In genomic region chr11:71173709-71174108, GRCh38 we compare ENCODE assay signal across 18 cellular contexts.
A peak's percentile ranks its signal among the peaks of the same experiment; 100 is the strongest.
DNase-seq lines count a peak whose midpoint lies in the region; ATAC-seq, FAIRE-seq and TF ChIP-seq lines count a peak whose summit lies in the region.
"Had no signal": no experiment of that assay in that cellular context is flagged by ENCODE, and none has a peak within 500 bp of the region (broad histone marks: within the 10 kb centered on the region; RNA-seq: fewer than 3 reads in every experiment).

No MANE protein-coding gene starts in this region.

- H3K4me3 Mint-ChIP-seq in Calu3 (ENCODE audit: low read depth, unreplicated experiment) = no peak overlapping the region
- no peak overlapping the region for H3K4me3 Mint-ChIP-seq in progenitor cell of endocrine pancreas (ENCODE audit: low read depth)
- H3K4me3 Mint-ChIP-seq: B cell; CD8-positive, alpha-beta T cell had no signal

- TF ChIP-seq CTCF in Calu3 (IDR thresholded peaks at IDR 0.05; ENCODE audit: unreplicated experiment) = no peak
- no peak for TF ChIP-seq CTCF in bronchial epithelial cell (IDR thresholded peaks at IDR 0.05; ENCODE audit: insufficient read depth, low read length, severe bottlenecking)
- no peak for TF ChIP-seq CTCF in progenitor cell of endocrine pancreas (IDR thresholded peaks at IDR 0.05; ENCODE audit: unreplicated experiment)

- CTCF ChIA-PET in Calu3 (lab: Charles Lee) = no interaction called here

- H3K27ac Mint-ChIP-seq in Calu3 (ENCODE audit: unreplicated experiment) (peak overlapping the region; percentile 70), progenitor cell of endocrine pancreas (peak overlapping the region; percentile 62)
- H3K27ac Mint-ChIP-seq: B cell; CD8-positive, alpha-beta T cell had no signal

- H3K27me3 ChIP-seq in bronchial epithelial cell (ENCODE audit: control insufficient read depth, insufficient read depth, low read length) = no peaks in the 10 kb centered on the region
- H3K27me3 ChIP-seq: BLaER1 treated with 17β-estradiol and CSF1 and Interleukin-3, amounts not matched to agents 10 nM and 100 nM had no signal

- ATAC-seq in HG03175 (IDR thresholded peaks at IDR 0.05; ENCODE audit: unreplicated experiment) (no peak), HG03354 (IDR thresholded peaks at IDR 0.05; ENCODE audit: poor library complexity, severe bottlenecking, unreplicated experiment) (no peak)
- ATAC-seq: CD8-positive, alpha-beta T cell; GM12878 had no signal

- peaks cover 14% of the 10 kb centered on the region for H3K9me3 Mint-ChIP-seq in Calu3 (ENCODE audit: low read depth, unreplicated experiment)
- peaks cover 14% of the 10 kb centered on the region for H3K9me3 Mint-ChIP-seq in progenitor cell of endocrine pancreas (ENCODE audit: low read depth)
- H3K9me3 Mint-ChIP-seq: CD8-positive, alpha-beta T cell had no signal

- H3K4me1 Mint-ChIP-seq in Calu3 (ENCODE audit: low read depth, unreplicated experiment) = no peaks in the 10 kb centered on the region
- peaks cover 8% of the 10 kb centered on the region for H3K4me1 Mint-ChIP-seq in progenitor cell of endocrine pancreas (ENCODE audit: low read depth)
- H3K4me1 Mint-ChIP-seq: B cell had no signal

- BruUV-seq in Calu3 (replicated peaks; lab: Mats Ljungman, UMichigan) = no TSS peak

- FAIRE-seq in bronchial epithelial cell (lab: Jason Lieb, UNC) = peak; percentile 52
- FAIRE-seq: GM12878, GM19239 had no signal

- intact Hi-C loops in Calu3 (cut with micrococcal nuclease; ENCODE audit: unreplicated experiment) = no loop called here

- no peak for DNase-seq in Calu3
- no peak for DNase-seq in bronchial epithelial cell (ENCODE audit: low read depth)
- DNase-seq in islet precursor cell = peak; percentile 9
- DNase-seq in progenitor cell of endocrine pancreas (ENCODE audit: low spot score, unreplicated experiment) = no peak
- DNase-seq in SKM-1 treated with dmso at 0.1 percent for 144 hours (lab: John Stamatoyannopoulos, UW; ENCODE audit: unreplicated experiment) = no peak
- DNase-seq: CD8-positive, alpha-beta T cell; DMS 273 treated with DMSO at 0.1 percent for 48 hours; DMS53; DND-41; EL; GM23248 had no signal

- no peaks in the 10 kb centered on the region for H3K36me3 ChIP-seq in bronchial epithelial cell (ENCODE audit: control insufficient read depth, insufficient read depth, low read length)
- H3K36me3 ChIP-seq: BLaER1 treated with 17β-estradiol and CSF1 and Interleukin-3, amounts not matched to agents 10 nM and 100 nM; HAP-1 had no signal

- H3K27me3 Mint-ChIP-seq in Calu3 (ENCODE audit: unreplicated experiment) = no peaks in the 10 kb centered on the region
- no peaks in the 10 kb centered on the region for H3K27me3 Mint-ChIP-seq in progenitor cell of endocrine pancreas

- H3K4me3 ChIP-seq in bronchial epithelial cell (ENCODE audit: low read depth, low read length) = no peak overlapping the region
- H3K4me3 ChIP-seq: BLaER1 treated with 17β-estradiol and CSF1 and Interleukin-3, amounts not matched to agents 10 nM and 100 nM; GM12878; GM23248; HAP-1 had no signal

- H3K36me3 Mint-ChIP-seq in Calu3 (ENCODE audit: insufficient read depth, unreplicated experiment) (peaks cover 5% of the 10 kb centered on the region), progenitor cell of endocrine pancreas (ENCODE audit: insufficient read depth) (peaks cover 14% of the 10 kb centered on the region)
- H3K36me3 Mint-ChIP-seq: CD8-positive, alpha-beta T cell had no signal
